ENCODE assay signal across 14 cellular contexts in the genomic region with DNA sequence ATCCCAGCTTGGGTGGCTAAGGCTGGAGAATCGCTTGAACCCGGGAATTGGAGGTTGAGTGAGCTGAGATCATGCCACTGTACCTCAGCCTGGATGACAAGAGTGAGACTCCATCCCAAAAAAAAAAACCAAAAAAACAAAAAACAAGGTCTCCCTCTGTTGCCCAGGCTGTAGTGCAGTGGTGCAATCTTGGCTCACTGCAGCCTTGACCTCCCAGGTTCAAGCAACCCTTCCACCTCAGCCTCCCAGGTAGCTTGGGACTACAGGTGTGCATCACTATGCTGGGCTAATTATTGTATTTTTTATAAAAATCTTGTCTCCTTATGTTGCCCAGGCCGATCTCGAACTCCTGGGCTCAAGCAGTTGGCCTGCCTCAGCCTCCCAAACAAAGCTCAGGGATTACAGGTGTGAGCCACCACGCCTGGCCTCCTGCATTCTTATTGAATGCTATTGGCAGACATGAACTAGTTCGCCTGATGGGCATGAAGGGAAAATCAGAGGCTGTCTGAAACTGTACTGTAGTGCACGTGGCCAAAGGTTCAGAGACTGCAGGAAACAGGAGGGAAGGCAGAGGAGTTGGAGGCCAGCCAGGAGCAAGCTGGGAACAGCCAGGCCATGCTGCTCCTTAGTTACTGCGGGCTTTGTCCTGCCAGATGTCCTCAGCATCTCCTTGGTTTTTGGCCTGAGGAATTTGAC.
DNase-seq lines count a peak whose midpoint lies in the region.
"Had no signal": no experiment of that assay in that cellular context is flagged by ENCODE, and none has a peak within 500 bp of the region (broad histone marks: within the 10 kb centered on the region; RNA-seq: fewer than 3 reads in every experiment).

No MANE protein-coding gene starts in this region.

- peak; percentile 54 for DNase-seq in GM03348 (ENCODE audit: low spot score)
- peak; percentile 51 for DNase-seq in NCI-H524 treated with DMSO at 0.1 percent for 48 hours (lab: John Stamatoyannopoulos, UW)
- peak; percentile 32 for DNase-seq in fibroblast of gingiva (ENCODE audit: low read depth)
- DNase-seq in nucleus accumbens (lab: John Stamatoyannopoulos, UW): peak in 29 of 56 donors; percentile 2 to 60 (median 19)
- no peak for DNase-seq in COLO829 (ENCODE audit: low spot score)
- no peak for DNase-seq in superior temporal gyrus (ENCODE audit: extremely low spot score)
- no peak for DNase-seq in HuH-7 (ENCODE audit: low spot score)
- DNase-seq in T1000 (lab: John Stamatoyannopoulos, UW): no peak
- DNase-seq: activated CD4-positive, alpha-beta memory T cell treated with anti-CD3 and anti-CD28 coated beads for 36 hours; activated naive CD8-positive, alpha-beta T cell treated with anti-CD3 and anti-CD28 coated beads, Interleukin-2, amount 10 ng/mL, durations not matched to agents 7 days and 5 days; DMS53; Karpas-422; ovary; tibial artery had no signal

Comparison
In these comparisons a context has a peak if more than half of its experiments do, and no peak if none do; other contexts are left out.
1. DNase-seq: peak in GM03348 (single experiment), NCI-H524 treated with DMSO at 0.1 percent for 48 hours (single experiment), fibroblast of gingiva (single experiment) and nucleus accumbens (29 of 56); none in COLO829 (single experiment), superior temporal gyrus (single experiment), HuH-7 (single experiment) and T1000 (single experiment).